Comparison of ENCODE assay signal across 8 cellular contexts in the genomic region with DNA sequence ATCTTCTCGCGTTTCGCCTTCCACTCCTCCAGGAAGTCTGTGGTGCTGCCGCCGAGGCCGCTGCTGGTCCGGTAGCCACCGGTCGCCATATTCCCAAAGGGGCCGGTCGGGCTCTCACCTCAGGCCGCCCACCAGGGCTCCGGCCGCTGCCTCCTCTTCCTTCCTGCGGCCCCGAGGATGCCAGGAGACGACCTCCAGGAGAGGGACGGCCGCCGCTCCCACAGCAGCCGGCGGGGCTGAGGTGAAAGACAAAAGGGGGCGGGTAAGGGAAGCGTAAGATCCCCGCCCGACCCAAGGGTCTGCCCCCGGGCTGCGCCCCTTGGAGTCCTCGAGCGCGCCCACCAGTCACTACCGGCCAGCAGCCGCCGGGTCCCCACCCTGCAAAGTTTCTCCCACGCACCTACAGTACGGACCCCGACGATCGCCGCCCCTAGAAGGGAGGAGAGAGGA. TPM values are rescaled to one million over a fixed set of nuclear protein-coding genes. Genes with fewer than 3 reads are reported as not detected.
DNase-seq lines count a peak whose midpoint lies in the region; ATAC-seq and TF ChIP-seq lines count a peak whose summit lies in the region.

No MANE protein-coding gene starts in this region.

- no peaks in the 10 kb centered on the region for H3K36me3 ChIP-seq in spleen

- H3K27me3 ChIP-seq in HL-60 (ENCODE audit: insufficient read depth, poor library complexity, severe bottlenecking) (peaks cover 51% of the 10 kb centered on the region), spleen (replicated peaks in 1 of 7) (peaks cover 0 to 43% (median 18%) of the 10 kb centered on the region in 7 donors)

- H3K27ac ChIP-seq in HL-60 (replicated peaks): no peak overlapping the region
- H3K27ac ChIP-seq in spleen: peak overlapping the region; percentile 68 to 84 (median 76)

- ATAC-seq in GM21390 (IDR thresholded peaks at IDR 0.05; ENCODE audit: unreplicated experiment): peak; percentile 23
- peak; percentile 27 for ATAC-seq in activated T-cell treated with anti-CD3 and anti-CD28 coated beads, Interleukin-2, amount 50 U/mL, for 4 hours

- TF ChIP-seq POLR2A in spleen (IDR thresholded peaks at IDR 0.05): no peak

- no peak for TF ChIP-seq CTCF in HL-60 (IDR thresholded peaks at IDR 0.05; ENCODE audit: insufficient read depth, low read length)
- TF ChIP-seq CTCF in spleen (IDR thresholded peaks at IDR 0.05 in 8 of 11, conservative IDR thresholded peaks at IDR 0.05 in 3 of 11): no peak

- H3K27me3 Mint-ChIP-seq in activated T-cell treated with anti-CD3 and anti-CD28 coated beads, Interleukin-2, amount 50 U/mL, for 4 hours (ENCODE audit: low read depth): peaks cover 66% of the 10 kb centered on the region

- no peaks in the 10 kb centered on the region for H3K36me3 Mint-ChIP-seq in activated T-cell treated with anti-CD3 and anti-CD28 coated beads, Interleukin-2, amount 50 U/mL, for 4 hours (ENCODE audit: insufficient read depth)

- H3K9me3 Mint-ChIP-seq in activated T-cell treated with anti-CD3 and anti-CD28 coated beads, Interleukin-2, amount 50 U/mL, for 4 hours: peaks cover 2% of the 10 kb centered on the region

- WGBS in spleen, 5 donors: 0 to 1% (median 1%) methylated on average over 10 to 40 of the region's 40 CpGs

- peak overlapping the region; percentile 76 for H3K4me3 Mint-ChIP-seq in activated T-cell treated with anti-CD3 and anti-CD28 coated beads, Interleukin-2, amount 50 U/mL, for 4 hours

- peaks cover 12% of the 10 kb centered on the region for H3K4me1 Mint-ChIP-seq in activated T-cell treated with anti-CD3 and anti-CD28 coated beads, Interleukin-2, amount 50 U/mL, for 4 hours (ENCODE audit: low read depth)

- H3K4me1 ChIP-seq in spleen: peaks cover 10 to 59% (median 36%) of the 10 kb centered on the region in 6 donors

- H3K4me3 ChIP-seq in HL-60 (replicated peaks; ENCODE audit: insufficient read depth, low read length) (peak overlapping the region; percentile 45), iPS-11a (ENCODE audit: low read depth, low read length) (peak overlapping the region; percentile 86), spleen (peak overlapping the region; percentile 83 to 95 (median 90))

- DNase-seq in NCI-H1105 treated with DMSO at 0.1 percent for 48 hours (lab: John Stamatoyannopoulos, UW) (peak; percentile 66), NCI-H1105 (lab: John Stamatoyannopoulos, UW) (no peak), HL-60 (ENCODE audit: low read depth in 1 of 2, low spot score in 1 of 2) (no peak), spleen (peak; percentile 85), NOMO-1 (lab: John Stamatoyannopoulos, UW; ENCODE audit: unreplicated experiment in 2 of 2) (no peak)
- no peak for DNase-seq in activated T-cell treated with anti-CD3 and anti-CD28 coated beads, Interleukin-2, amount 50 U/mL, for 4 hours

- intact Hi-C loops in spleen (cut with DNase I; ENCODE audit: low total_unique reads): no loop called here

- H3K9me3 ChIP-seq in spleen: no peaks in the 10 kb centered on the region

RNA-seq across cellular contexts. Expression of gene PAWR, which starts 0.6 kb away (rescaled TPM):
- 1 to 10 TPM; 1.5 to 7.3 (median 7.3) TPM for total RNA-seq in activated T-cell treated with anti-CD3 and anti-CD28 coated beads, Interleukin-2, amount 50 U/mL, for 4 hours
- 10 to 100 TPM; 22.8 to 38.0 (median 33.5) TPM for total RNA-seq in spleen
- polyA plus RNA-seq in spleen: 10 to 100 TPM; 16.1 to 28.6 (median 20.1) TPM

Comparison
In these comparisons a context has a peak if more than half of its experiments do, and no peak if none do; other contexts are left out.
1. DNase-seq: peak in NCI-H1105 treated with DMSO at 0.1 percent for 48 hours (single experiment) and spleen (single experiment); none in NCI-H1105 (single experiment), HL-60 (0 of 2), activated T-cell treated with anti-CD3 and anti-CD28 coated beads, Interleukin-2, amount 50 U/mL, for 4 hours (single experiment) and NOMO-1 (0 of 2).
2. Peak in every context shown above with its lines, with median percentiles within 50 percentile points of each other: H3K4me3 ChIP-seq.